In genomic region chr11:103325686-103326069, GRCh38 we compare ENCODE assay signal across 11 cellular contexts.
DNase-seq lines count a peak whose midpoint lies in the region; ATAC-seq and TF ChIP-seq lines count a peak whose summit lies in the region.
"Had no signal": no experiment of that assay in that cellular context is flagged by ENCODE, and none has a peak within 500 bp of the region (broad histone marks: within the 10 kb centered on the region; RNA-seq: fewer than 3 reads in every experiment).

No MANE protein-coding gene starts in this region.

- H3K36me3 ChIP-seq in BE2C, result no peaks in the 10 kb centered on the region
- H3K36me3 ChIP-seq in endodermal cell (ENCODE audit: control insufficient read depth, insufficient read depth, low read length), result peaks cover 27% of the 10 kb centered on the region
- H3K36me3 ChIP-seq: neutrophil, upper lobe of left lung had no signal

- H3K9me3 Mint-ChIP-seq in endodermal cell, result no peaks in the 10 kb centered on the region

- no peaks in the 10 kb centered on the region for H3K27me3 Mint-ChIP-seq in endodermal cell (ENCODE audit: insufficient read depth)

- peaks cover 4% of the 10 kb centered on the region for H3K36me3 Mint-ChIP-seq in endodermal cell (ENCODE audit: low read depth)

- H3K9me3 ChIP-seq in BE2C, result no peaks in the 10 kb centered on the region
- H3K9me3 ChIP-seq in endodermal cell (ENCODE audit: control insufficient read depth, low read length), result no peaks in the 10 kb centered on the region
- H3K9me3 ChIP-seq: neutrophil, upper lobe of left lung had no signal

- peak; percentile 23 for DNase-seq in BE2C
- peak; percentile 76 for DNase-seq in endodermal cell
- DNase-seq in dedifferentiated amniotic fluid mesenchymal stem cell (ENCODE audit: extremely low spot score), result no peak
- DNase-seq: stimulated activated CD4-positive, alpha-beta T cell treated with anti-CD3 and anti-CD28 coated beads, Interleukin-12 subunit alpha, Interleukin-12 subunit beta, amount 100 ng/mL, for 4 hours had no signal

- H3K4me3 ChIP-seq in BE2C (ENCODE audit: low read depth, low read length) (no peak overlapping the region), endodermal cell (ENCODE audit: low read length) (no peak overlapping the region)

- H3K27ac ChIP-seq in endodermal cell (ENCODE audit: low read depth, low read length), result no peak overlapping the region
- H3K27ac ChIP-seq: neutrophil, upper lobe of left lung had no signal

- 40 to 55% methylated on average over 2 to 7 of the region's 7 CpGs for WGBS in endodermal cell (ENCODE audit: insufficient coverage in 1 of 2, insufficient read length in 1 of 2), 2 experiments

- no peak overlapping the region for H3K27ac Mint-ChIP-seq in endodermal cell

- peaks cover 4% of the 10 kb centered on the region for H3K4me1 ChIP-seq in BE2C
- no peaks in the 10 kb centered on the region for H3K4me1 ChIP-seq in endodermal cell (ENCODE audit: control insufficient read depth, insufficient read depth, low read length)

- peak; percentile 17 for ATAC-seq in GM19397 (IDR thresholded peaks at IDR 0.05; ENCODE audit: unreplicated experiment)
- ATAC-seq in HG03439 (IDR thresholded peaks at IDR 0.05; ENCODE audit: unreplicated experiment), result peak; percentile 8
- ATAC-seq in GM18907 (IDR thresholded peaks at IDR 0.05; ENCODE audit: unreplicated experiment), result no peak
- ATAC-seq in HG03571 (IDR thresholded peaks at IDR 0.05; ENCODE audit: unreplicated experiment), result no peak
- ATAC-seq in esophagus mucosa, result no peak

- peaks cover 8% of the 10 kb centered on the region for H3K4me1 Mint-ChIP-seq in endodermal cell

- H3K9ac ChIP-seq in endodermal cell (ENCODE audit: extremely low read depth, low read length, poor library complexity, severe bottlenecking), result no peak overlapping the region

- H3K27me3 ChIP-seq in BE2C, result no peaks in the 10 kb centered on the region
- no peaks in the 10 kb centered on the region for H3K27me3 ChIP-seq in endodermal cell (ENCODE audit: control insufficient read depth, insufficient read depth, low read length, poor library complexity, severe bottlenecking)
- H3K27me3 ChIP-seq: neutrophil, upper lobe of left lung had no signal

- no peak for TF ChIP-seq CTCF in BE2C (IDR thresholded peaks at IDR 0.05; ENCODE audit: low read depth, low read length)
- no peak for TF ChIP-seq CTCF in endodermal cell (conservative IDR thresholded peaks at IDR 0.05)

- no peak overlapping the region for H3K4me3 Mint-ChIP-seq in endodermal cell

Comparison
In these comparisons a context has a peak if more than half of its experiments do, and no peak if none do; other contexts are left out.
1. ATAC-seq: peak in GM19397 (single experiment) and HG03439 (single experiment); none in GM18907 (single experiment), HG03571 (single experiment) and esophagus mucosa (single experiment).